ENCODE assay signal across 1 cellular context in the genomic region with DNA sequence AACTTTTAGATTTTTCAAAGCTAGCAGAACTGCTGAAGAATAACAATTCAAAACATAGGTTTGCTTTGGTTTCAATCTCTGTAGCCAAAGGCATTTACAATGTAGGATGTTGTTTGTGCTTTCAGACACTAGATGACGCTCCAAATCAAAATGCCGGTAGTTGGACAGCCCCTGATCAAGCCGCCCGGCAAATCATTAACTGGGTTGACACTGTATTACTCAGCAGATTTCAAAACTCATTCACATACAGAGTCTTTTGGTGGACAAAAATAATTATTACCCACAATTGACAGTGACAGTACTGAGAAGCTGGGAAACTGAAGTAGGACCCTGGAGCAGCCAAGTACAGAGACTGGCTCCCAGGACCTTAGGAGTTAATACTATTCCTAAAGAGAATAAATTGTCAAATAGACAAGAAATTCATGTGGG.
TF ChIP-seq lines count a peak whose summit lies in the region.

No MANE protein-coding gene starts in this region.

TF ChIP-seq in HepG2, 621 proteins besides CTCF, POLR2A, EP300 and RAD21 (continued from another document):
- TF ChIP-seq ZSCAN21 (CRISPR knock-in tag; IDR thresholded peaks at IDR 0.05; ENCODE audit: borderline replicate concordance), result no peak
- no peak for TF ChIP-seq JUN (CRISPR knock-in tag; IDR thresholded peaks at IDR 0.05)
- TF ChIP-seq, protein P1, sequence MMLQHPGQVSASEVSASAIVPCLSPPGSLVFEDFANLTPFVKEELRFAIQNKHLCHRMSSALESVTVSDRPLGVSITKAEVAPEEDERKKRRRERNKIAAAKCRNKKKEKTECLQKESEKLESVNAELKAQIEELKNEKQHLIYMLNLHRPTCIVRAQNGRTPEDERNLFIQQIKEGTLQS (CRISPR knock-in tag; IDR thresholded peaks at IDR 0.05), result no peak
- TF ChIP-seq SOX6 (IDR thresholded peaks at IDR 0.05), result no peak
- TF ChIP-seq SOX6 (CRISPR knock-in tag; IDR thresholded peaks at IDR 0.05), result peak; percentile 42
- no peak for TF ChIP-seq ZNF616 (CRISPR knock-in tag; IDR thresholded peaks at IDR 0.05; ENCODE audit: low read depth)
- TF ChIP-seq NAIF1 (CRISPR knock-in tag; IDR thresholded peaks at IDR 0.05; ENCODE audit: borderline replicate concordance), result no peak
- no peak for TF ChIP-seq KDM5B (CRISPR knock-in tag; IDR thresholded peaks at IDR 0.05; ENCODE audit: borderline replicate concordance)
- no peak for TF ChIP-seq ZBTB3 (CRISPR knock-in tag; IDR thresholded peaks at IDR 0.05; ENCODE audit: borderline replicate concordance, low read depth)
- TF ChIP-seq ZNF816 (CRISPR knock-in tag; IDR thresholded peaks at IDR 0.05; ENCODE audit: borderline replicate concordance), result no peak
- TF ChIP-seq ZMAT5 (CRISPR knock-in tag; IDR thresholded peaks at IDR 0.05; ENCODE audit: borderline replicate concordance, low read depth), result no peak
- no peak for TF ChIP-seq PAF1 (CRISPR knock-in tag; IDR thresholded peaks at IDR 0.05)
- TF ChIP-seq SRY (CRISPR knock-in tag; IDR thresholded peaks at IDR 0.05), result no peak
- TF ChIP-seq HNRNPH1 (optimal IDR thresholded peaks at IDR 0.05; ENCODE audit: low read depth, low read length), result no peak
- no peak for TF ChIP-seq KLF6 (CRISPR knock-in tag; IDR thresholded peaks at IDR 0.05)
- TF ChIP-seq TAF15 (IDR thresholded peaks at IDR 0.05; ENCODE audit: low read depth, low read length, poor library complexity, severe bottlenecking), result no peak
- TF ChIP-seq MED8 (CRISPR knock-in tag; IDR thresholded peaks at IDR 0.05; ENCODE audit: insufficient replicate concordance), result no peak
- TF ChIP-seq ZNF790 (CRISPR knock-in tag; IDR thresholded peaks at IDR 0.05; ENCODE audit: borderline replicate concordance), result no peak
- TF ChIP-seq ERF (CRISPR knock-in tag; IDR thresholded peaks at IDR 0.05), result peak; percentile 75
- TF ChIP-seq DMAP1 (CRISPR knock-in tag; IDR thresholded peaks at IDR 0.05), result no peak
- no peak for TF ChIP-seq ZNF260 (CRISPR knock-in tag; IDR thresholded peaks at IDR 0.05; ENCODE audit: borderline replicate concordance, low read depth)
- TF ChIP-seq ZNF367 (CRISPR knock-in tag; IDR thresholded peaks at IDR 0.05; ENCODE audit: borderline replicate concordance), result no peak
- TF ChIP-seq YEATS2 (CRISPR knock-in tag; IDR thresholded peaks at IDR 0.05; ENCODE audit: borderline replicate concordance), result peak; percentile 47; the same call in 1 of the 2 replicates
